In the genomic region with DNA sequence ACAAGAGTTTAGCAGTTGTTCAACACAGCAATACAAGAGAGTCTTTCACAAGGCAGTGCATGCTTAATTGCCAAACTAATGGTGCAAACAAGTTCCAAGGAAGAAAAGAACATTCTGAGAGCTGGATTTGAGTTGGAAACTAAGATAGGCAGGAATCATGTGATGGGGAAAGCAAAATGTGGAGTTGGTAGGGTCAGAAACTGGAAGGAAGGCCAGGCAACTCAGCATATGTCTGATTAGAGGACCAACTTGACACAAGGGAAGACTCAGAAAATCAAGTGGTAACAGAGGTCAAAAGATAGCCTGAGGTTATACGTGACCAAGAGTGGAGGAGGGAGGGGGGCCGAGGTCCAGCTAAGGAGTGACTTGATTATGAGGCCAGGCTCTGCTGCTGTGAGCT, we compare ENCODE assay signal across 1 cellular context.
TF ChIP-seq lines count a peak whose summit lies in the region.

No MANE protein-coding gene starts in this region.

TF ChIP-seq in WTC11, 78 proteins besides CTCF, POLR2A, EP300 and RAD21 (continued from another document):
- TF ChIP-seq, protein P1, sequence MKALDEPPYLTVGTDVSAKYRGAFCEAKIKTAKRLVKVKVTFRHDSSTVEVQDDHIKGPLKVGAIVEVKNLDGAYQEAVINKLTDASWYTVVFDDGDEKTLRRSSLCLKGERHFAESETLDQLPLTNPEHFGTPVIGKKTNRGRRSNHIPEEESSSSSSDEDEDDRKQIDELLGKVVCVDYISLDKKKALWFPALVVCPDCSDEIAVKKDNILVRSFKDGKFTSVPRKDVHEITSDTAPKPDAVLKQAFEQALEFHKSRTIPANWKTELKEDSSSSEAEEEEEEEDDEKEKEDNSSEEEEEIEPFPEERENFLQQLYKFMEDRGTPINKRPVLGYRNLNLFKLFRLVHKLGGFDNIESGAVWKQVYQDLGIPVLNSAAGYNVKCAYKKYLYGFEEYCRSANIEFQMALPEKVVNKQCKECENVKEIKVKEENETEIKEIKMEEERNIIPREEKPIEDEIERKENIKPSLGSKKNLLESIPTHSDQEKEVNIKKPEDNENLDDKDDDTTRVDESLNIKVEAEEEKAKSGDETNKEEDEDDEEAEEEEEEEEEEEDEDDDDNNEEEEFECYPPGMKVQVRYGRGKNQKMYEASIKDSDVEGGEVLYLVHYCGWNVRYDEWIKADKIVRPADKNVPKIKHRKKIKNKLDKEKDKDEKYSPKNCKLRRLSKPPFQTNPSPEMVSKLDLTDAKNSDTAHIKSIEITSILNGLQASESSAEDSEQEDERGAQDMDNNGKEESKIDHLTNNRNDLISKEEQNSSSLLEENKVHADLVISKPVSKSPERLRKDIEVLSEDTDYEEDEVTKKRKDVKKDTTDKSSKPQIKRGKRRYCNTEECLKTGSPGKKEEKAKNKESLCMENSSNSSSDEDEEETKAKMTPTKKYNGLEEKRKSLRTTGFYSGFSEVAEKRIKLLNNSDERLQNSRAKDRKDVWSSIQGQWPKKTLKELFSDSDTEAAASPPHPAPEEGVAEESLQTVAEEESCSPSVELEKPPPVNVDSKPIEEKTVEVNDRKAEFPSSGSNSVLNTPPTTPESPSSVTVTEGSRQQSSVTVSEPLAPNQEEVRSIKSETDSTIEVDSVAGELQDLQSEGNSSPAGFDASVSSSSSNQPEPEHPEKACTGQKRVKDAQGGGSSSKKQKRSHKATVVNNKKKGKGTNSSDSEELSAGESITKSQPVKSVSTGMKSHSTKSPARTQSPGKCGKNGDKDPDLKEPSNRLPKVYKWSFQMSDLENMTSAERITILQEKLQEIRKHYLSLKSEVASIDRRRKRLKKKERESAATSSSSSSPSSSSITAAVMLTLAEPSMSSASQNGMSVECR (CRISPR knock-in tag; IDR thresholded peaks at IDR 0.05; ENCODE audit: borderline replicate concordance) = no peak
- TF ChIP-seq E2F5 (CRISPR knock-in tag; IDR thresholded peaks at IDR 0.05) (no peak), PRDM15 (CRISPR knock-in tag; IDR thresholded peaks at IDR 0.05) (no peak), NFE2L1 (CRISPR knock-in tag; IDR thresholded peaks at IDR 0.05) (no peak)
- TF ChIP-seq, protein P2, sequence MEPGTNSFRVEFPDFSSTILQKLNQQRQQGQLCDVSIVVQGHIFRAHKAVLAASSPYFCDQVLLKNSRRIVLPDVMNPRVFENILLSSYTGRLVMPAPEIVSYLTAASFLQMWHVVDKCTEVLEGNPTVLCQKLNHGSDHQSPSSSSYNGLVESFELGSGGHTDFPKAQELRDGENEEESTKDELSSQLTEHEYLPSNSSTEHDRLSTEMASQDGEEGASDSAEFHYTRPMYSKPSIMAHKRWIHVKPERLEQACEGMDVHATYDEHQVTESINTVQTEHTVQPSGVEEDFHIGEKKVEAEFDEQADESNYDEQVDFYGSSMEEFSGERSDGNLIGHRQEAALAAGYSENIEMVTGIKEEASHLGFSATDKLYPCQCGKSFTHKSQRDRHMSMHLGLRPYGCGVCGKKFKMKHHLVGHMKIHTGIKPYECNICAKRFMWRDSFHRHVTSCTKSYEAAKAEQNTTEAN (CRISPR knock-in tag; IDR thresholded peaks at IDR 0.05) = no peak
- TF ChIP-seq, protein P3, sequence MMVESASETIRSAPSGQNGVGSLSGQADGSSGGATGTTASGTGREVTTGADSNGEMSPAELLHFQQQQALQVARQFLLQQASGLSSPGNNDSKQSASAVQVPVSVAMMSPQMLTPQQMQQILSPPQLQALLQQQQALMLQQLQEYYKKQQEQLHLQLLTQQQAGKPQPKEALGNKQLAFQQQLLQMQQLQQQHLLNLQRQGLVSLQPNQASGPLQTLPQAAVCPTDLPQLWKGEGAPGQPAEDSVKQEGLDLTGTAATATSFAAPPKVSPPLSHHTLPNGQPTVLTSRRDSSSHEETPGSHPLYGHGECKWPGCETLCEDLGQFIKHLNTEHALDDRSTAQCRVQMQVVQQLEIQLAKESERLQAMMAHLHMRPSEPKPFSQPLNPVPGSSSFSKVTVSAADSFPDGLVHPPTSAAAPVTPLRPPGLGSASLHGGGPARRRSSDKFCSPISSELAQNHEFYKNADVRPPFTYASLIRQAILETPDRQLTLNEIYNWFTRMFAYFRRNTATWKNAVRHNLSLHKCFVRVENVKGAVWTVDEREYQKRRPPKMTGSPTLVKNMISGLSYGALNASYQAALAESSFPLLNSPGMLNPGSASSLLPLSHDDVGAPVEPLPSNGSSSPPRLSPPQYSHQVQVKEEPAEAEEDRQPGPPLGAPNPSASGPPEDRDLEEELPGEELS (CRISPR knock-in tag; IDR thresholded peaks at IDR 0.05) = no peak
